Comparison of ENCODE assay signal across 10 cellular contexts in the genomic region with DNA sequence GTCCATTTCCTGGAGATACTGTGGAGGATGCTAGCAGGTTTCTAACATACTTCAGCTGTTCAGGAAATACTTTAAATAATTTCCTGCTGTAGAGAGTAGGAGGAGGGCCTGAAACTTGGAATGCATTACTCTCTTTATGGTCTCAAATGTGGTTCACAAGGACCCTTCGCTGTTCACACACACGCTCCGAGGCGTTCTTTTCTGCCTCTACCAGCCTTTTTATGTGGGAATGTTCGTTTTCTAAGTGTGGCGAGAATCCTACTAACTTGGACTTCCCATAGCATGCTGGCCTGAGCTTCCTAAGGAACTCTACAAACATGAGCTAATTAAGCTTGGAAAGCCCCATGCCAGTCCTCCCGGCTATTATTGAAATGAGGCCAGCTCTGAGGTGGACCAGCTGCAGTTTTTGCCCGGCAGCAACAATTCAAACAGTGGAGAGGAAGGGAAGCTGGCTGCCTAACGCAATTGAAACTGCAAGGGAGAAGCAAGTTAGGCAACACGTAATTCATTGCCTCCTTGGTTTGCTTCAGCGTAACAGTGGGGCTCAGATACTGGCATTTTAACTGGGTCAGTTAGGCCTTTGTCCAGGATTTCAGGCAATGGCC. TPM values are rescaled to one million over a fixed set of nuclear protein-coding genes. Genes with fewer than 3 reads are reported as not detected.
DNase-seq lines count a peak whose midpoint lies in the region; TF ChIP-seq lines count a peak whose summit lies in the region.
"Had no signal": no experiment of that assay in that cellular context is flagged by ENCODE, and none has a peak within 500 bp of the region (broad histone marks: within the 10 kb centered on the region; RNA-seq: fewer than 3 reads in every experiment).

No MANE protein-coding gene starts in this region.

- no peaks in the 10 kb centered on the region for H3K9me3 ChIP-seq in stomach smooth muscle (ENCODE audit: control insufficient read depth in 2 of 2, low read length in 2 of 2)

- in situ Hi-C loops in astrocyte of the cerebellum (cut with HindIII; ENCODE audit: low sequenced_read_pairs) = no loop called here

- peak overlapping the region; percentile 24 for H3K27ac ChIP-seq in stomach smooth muscle (ENCODE audit: low read length)

- H3K27me3 ChIP-seq in stomach smooth muscle (ENCODE audit: control insufficient read depth in 1 of 2, insufficient read depth in 2 of 2, low read length in 2 of 2) = no peaks in the 10 kb centered on the region

- TF ChIP-seq CTCF in astrocyte of the cerebellum (IDR thresholded peaks at IDR 0.05; ENCODE audit: low read depth, low read length, missing control alignments) = no peak

- H3K9ac ChIP-seq in stomach smooth muscle (ENCODE audit: low read length in 2 of 2) = no peak overlapping the region

- peak; percentile 33 for DNase-seq in LHCN-M2 (ENCODE audit: low read depth)
- DNase-seq in astrocyte of the cerebellum (ENCODE audit: low read depth) = peak; percentile 55
- DNase-seq in iris pigment epithelial cell (ENCODE audit: low read depth) = peak; percentile 61
- DNase-seq in activated T-cell treated with anti-CD3 and anti-CD28 coated beads for 4 hours = no peak
- no peak for DNase-seq in stimulated activated CD4-positive, alpha-beta T cell treated with anti-CD3 and anti-CD28 coated beads, Interleukin-2, amount 100 ng/mL, for 48 hours
- DNase-seq in erythroblast (lab: John Stamatoyannopoulos, UW) = no peak
- no peak for DNase-seq in germinal center (ENCODE audit: low spot score)
- DNase-seq: NCI-H1105; stimulated activated CD4-positive, alpha-beta T cell treated with anti-CD3 and anti-CD28 coated beads, Interleukin-15, amount 100 ng/mL, for 24 hours had no signal

- no peaks in the 10 kb centered on the region for H3K36me3 ChIP-seq in stomach smooth muscle (ENCODE audit: control insufficient read depth in 2 of 2, insufficient read depth in 2 of 2, low read length in 2 of 2)

- no peak for TF ChIP-seq POLR2A in erythroblast (IDR thresholded peaks at IDR 0.05; ENCODE audit: low read length)

- H3K4me1 ChIP-seq in stomach smooth muscle (ENCODE audit: control insufficient read depth, insufficient read depth, low read length) = peaks cover 3% of the 10 kb centered on the region

- H3K4me3 ChIP-seq in astrocyte of the cerebellum (ENCODE audit: low read depth, low read length) (no peak overlapping the region), stomach smooth muscle (ENCODE audit: low read length in 2 of 2) (no peak overlapping the region)

RNA-seq across cellular contexts. Expression of gene KPNA2, which starts 18.9 kb away (rescaled TPM):
- total RNA-seq in LHCN-M2 (2014; rRNA removed) = 387 and 438 TPM in 2 replicates
- 241 TPM for polyA plus RNA-seq in LHCN-M2 (2012)

RNA-seq across cellular contexts. Expression of gene C17orf58, which starts 58.1 kb away (rescaled TPM):
- 10.7 and 14.6 TPM in 2 replicates for total RNA-seq in LHCN-M2 (2014; rRNA removed)
- polyA plus RNA-seq in LHCN-M2 (2012) = 4.5 TPM

Comparison
In these comparisons a context has a peak if more than half of its experiments do, and no peak if none do; other contexts are left out.
1. DNase-seq: peak in LHCN-M2 (single experiment), astrocyte of the cerebellum (single experiment) and iris pigment epithelial cell (single experiment); none in activated T-cell treated with anti-CD3 and anti-CD28 coated beads for 4 hours (single experiment), stimulated activated CD4-positive, alpha-beta T cell treated with anti-CD3 and anti-CD28 coated beads, Interleukin-2, amount 100 ng/mL, for 48 hours (0 of 2), erythroblast (0 of 2) and germinal center (single experiment).